8 cellular contexts compared by ENCODE assay signal in genomic region chr2:45643543-45644542, GRCh38. TPM values are rescaled to one million over a fixed set of nuclear protein-coding genes. Genes with fewer than 3 reads are reported as not detected.
DNase-seq lines count a peak whose midpoint lies in the region; ATAC-seq and TF ChIP-seq lines count a peak whose summit lies in the region.

No MANE protein-coding gene starts in this region.

- intact Hi-C loops in OCI-LY7 (cut with micrococcal nuclease; ENCODE audit: unreplicated experiment) = loop anchor here (1.0 to 10.0 kb wide), 7 partner anchors 134 to 817 kb away; no protein-coding TSS in a partner anchor

- H3K36me3 ChIP-seq in OCI-LY7 (ENCODE audit: insufficient read depth, low read length) = no peaks in the 10 kb centered on the region
- no peaks in the 10 kb centered on the region for H3K36me3 ChIP-seq in stomach smooth muscle (ENCODE audit: control insufficient read depth in 2 of 2, insufficient read depth in 2 of 2, low read length in 2 of 2)

- H3K27me3 Mint-ChIP-seq in nephron (ENCODE audit: low read depth) = peaks cover 73% of the 10 kb centered on the region

- H3K4me3 ChIP-seq in AG09309 (ENCODE audit: control insufficient read depth, low read depth, low read length) = peak overlapping the region; percentile 83
- H3K4me3 ChIP-seq in OCI-LY7 (ENCODE audit: low read depth, low read length, poor library complexity, severe bottlenecking) = peak overlapping the region; percentile 62
- H3K4me3 ChIP-seq in fibroblast of pulmonary artery (replicated peaks; ENCODE audit: low read depth, low read length) = peak overlapping the region; percentile 70
- H3K4me3 ChIP-seq in stomach smooth muscle (ENCODE audit: low read length in 2 of 2) = peak overlapping the region; percentile 60 to 79

- H3K36me3 Mint-ChIP-seq in nephron (ENCODE audit: low read depth) = no peaks in the 10 kb centered on the region

- no peak for DNase-seq in AG09309 (ENCODE audit: low read depth)
- peak; percentile 70 for DNase-seq in OCI-LY7 (ENCODE audit: low spot score)
- peak; percentile 60 to 65 for DNase-seq in activated T-helper 1 cell treated with anti-CD3 and anti-CD28 coated beads, Interleukin-2, amount 50 U/mL, for 16 hours (ENCODE audit: low read depth in 1 of 2, low spot score in 1 of 2)
- DNase-seq in fibroblast of pulmonary artery (ENCODE audit: low read depth) = peak; percentile 55

- no peaks in the 10 kb centered on the region for H4K20me1 ChIP-seq in OCI-LY7 (ENCODE audit: insufficient read depth, low read length)

- H3K79me2 ChIP-seq in OCI-LY7 (ENCODE audit: insufficient read depth, low read depth, low read length) = no peaks in the 10 kb centered on the region

- CTCF ChIA-PET in OCI-LY7 (lab: Charles Lee; ENCODE audit: unreplicated experiment) = no interaction called here

- H3K27ac Mint-ChIP-seq in nephron = peak overlapping the region in 1 of 3 experiments; percentile 52

- H2AFZ ChIP-seq in OCI-LY7 (ENCODE audit: low read length) = peak overlapping the region; percentile 58

- peak overlapping the region; percentile 70 to 79 (median 72) for H3K4me3 Mint-ChIP-seq in nephron

- H3K9me3 Mint-ChIP-seq in nephron = no peaks in the 10 kb centered on the region

- H3K9me3 ChIP-seq in OCI-LY7 (ENCODE audit: low read length) (no peaks in the 10 kb centered on the region), stomach smooth muscle (ENCODE audit: control insufficient read depth in 2 of 2, low read length in 2 of 2) (no peaks in the 10 kb centered on the region)

- ATAC-seq in GM18907 (IDR thresholded peaks at IDR 0.05; ENCODE audit: unreplicated experiment) (peak; percentile 66), HG03439 (IDR thresholded peaks at IDR 0.05; ENCODE audit: unreplicated experiment) (peak; percentile 57)

- H3K4me2 ChIP-seq in OCI-LY7 (ENCODE audit: low read length) = peak overlapping the region; percentile 76

- peaks cover 3% of the 10 kb centered on the region for H3K4me1 ChIP-seq in OCI-LY7 (ENCODE audit: insufficient read depth, low read length, poor library complexity, severe bottlenecking)
- H3K4me1 ChIP-seq in stomach smooth muscle (ENCODE audit: control insufficient read depth, insufficient read depth, low read length) = peaks cover 18% of the 10 kb centered on the region

- H3K27ac ChIP-seq in OCI-LY7 (ENCODE audit: low read depth, low read length, poor library complexity, severe bottlenecking) (no peak overlapping the region), stomach smooth muscle (ENCODE audit: low read length) (no peak overlapping the region)

- H3K9me2 ChIP-seq in OCI-LY7 (ENCODE audit: insufficient read depth, low read length) = no peaks in the 10 kb centered on the region

- H3K9ac ChIP-seq in stomach smooth muscle (ENCODE audit: low read length in 2 of 2) = peak overlapping the region; percentile 73 to 83

- H3K4me1 Mint-ChIP-seq in nephron = peaks cover 23% of the 10 kb centered on the region

- no TSS peak for BruUV-seq in OCI-LY7 (replicated peaks; lab: Mats Ljungman, UMichigan)

- H3K27me3 ChIP-seq in stomach smooth muscle (ENCODE audit: control insufficient read depth in 1 of 2, insufficient read depth in 2 of 2, low read length in 2 of 2) = peaks cover 4 to 5% of the 10 kb centered on the region in 2 donors

- TF ChIP-seq CTCF in AG09309 (IDR thresholded peaks at IDR 0.05; ENCODE audit: control insufficient read depth, insufficient read depth, low read depth, low read length, missing control alignments) (peak; percentile 64), OCI-LY7 (conservative IDR thresholded peaks at IDR 0.05; ENCODE audit: low read length) (peak; percentile 92), fibroblast of pulmonary artery (IDR thresholded peaks at IDR 0.05; ENCODE audit: low read length, missing control alignments) (peak; percentile 39), nephron (IDR thresholded peaks at IDR 0.05; ENCODE audit: unreplicated experiment in 3 of 3) (peak; percentile 94 to 97 (median 97))

- POLR2A ChIA-PET in OCI-LY7 (lab: Charles Lee) = interaction anchor here (0.6 to 0.7 kb wide), 3 partner anchors 54 to 940 kb away, joined by 3 read pairs; no protein-coding TSS in a partner anchor

RNA-seq across cellular contexts. Expression of gene PRKCE, which starts 7.6 kb away (rescaled TPM):
- total RNA-seq in OCI-LY7 (2014; rRNA removed; shearing (Covaris generic)) = 13.6 and 17.0 TPM in 2 replicates
- 42.1 and 50.2 TPM in 2 replicates for total RNA-seq in OCI-LY7 (2022)

RNA-seq across cellular contexts. Expression of gene SRBD1, which starts 32.8 kb away (rescaled TPM):
- total RNA-seq in OCI-LY7 (2014; rRNA removed; shearing (Covaris generic)) = 13.9 and 15.5 TPM in 2 replicates
- total RNA-seq in OCI-LY7 (2022) = 16.0 and 17.6 TPM in 2 replicates

Comparison
In these comparisons a context has a peak if more than half of its experiments do, and no peak if none do; other contexts are left out.
1. CTCF ChIP-seq: peak in every context shown above with its lines; median percentile 97 in nephron; 92 in OCI-LY7; 64 in AG09309; 39 in fibroblast of pulmonary artery.